ENCODE assay signal across 7 cellular contexts in the genomic region with DNA sequence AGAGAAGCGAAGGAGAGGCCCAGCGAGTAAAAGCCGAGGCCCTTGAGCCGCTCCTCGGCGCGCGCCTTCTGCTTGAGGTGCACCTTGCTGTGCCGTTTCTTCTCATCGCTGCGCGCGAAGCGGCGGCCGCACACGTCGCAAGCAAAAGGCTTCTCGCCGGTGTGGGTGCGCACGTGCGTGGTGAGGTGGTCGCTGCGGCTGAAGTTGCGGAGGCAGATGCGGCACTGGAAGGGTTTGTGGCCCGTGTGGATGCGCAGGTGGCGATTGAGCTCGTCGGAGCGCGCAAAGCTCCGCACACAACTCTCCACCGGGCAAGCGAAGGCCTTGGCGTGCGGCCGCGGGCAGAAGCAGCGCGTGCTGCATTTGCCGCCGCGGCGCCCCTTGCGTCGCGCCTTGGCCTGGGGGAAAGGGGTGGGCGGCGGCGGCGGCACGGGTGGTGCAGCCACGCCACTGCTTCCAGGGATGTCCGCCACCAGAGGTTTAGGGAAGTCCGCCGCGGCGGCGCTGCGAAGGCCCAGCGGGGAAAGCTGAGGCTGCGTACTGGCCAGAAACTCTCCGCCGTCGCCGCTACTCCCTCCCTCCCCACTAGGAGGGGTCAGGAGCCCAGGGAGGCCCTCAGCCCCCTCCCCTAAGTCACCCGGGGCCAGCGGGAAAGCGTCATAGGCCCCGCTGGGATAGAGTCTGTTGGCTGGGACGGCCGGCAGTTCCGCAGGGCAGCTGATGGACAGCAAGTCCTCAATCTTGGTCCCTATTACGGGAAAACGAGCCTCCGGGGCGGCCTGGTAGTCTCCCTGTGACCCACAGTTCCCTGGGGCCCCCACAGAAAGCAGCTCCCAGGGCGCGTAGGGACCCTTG. TPM values are rescaled to one million over a fixed set of nuclear protein-coding genes. Genes with fewer than 3 reads are reported as not detected.
DNase-seq lines count a peak whose midpoint lies in the region; TF ChIP-seq lines count a peak whose summit lies in the region.

No MANE protein-coding gene starts in this region.

- H3K27ac ChIP-seq in ectodermal cell (ENCODE audit: insufficient read depth, low read depth, low read length, poor library complexity, severe bottlenecking) (no peak overlapping the region), parathyroid adenoma (no peak overlapping the region)

- peak overlapping the region; percentile 53 for H3K4me2 ChIP-seq in parathyroid adenoma (ENCODE audit: low read length)

- H3K36me3 ChIP-seq in ectodermal cell (ENCODE audit: control insufficient read depth, insufficient read depth, low read length) (no peaks in the 10 kb centered on the region), parathyroid adenoma (ENCODE audit: control insufficient read depth, insufficient read depth, low read length) (no peaks in the 10 kb centered on the region)

- H3K79me2 ChIP-seq in parathyroid adenoma: no peaks in the 10 kb centered on the region

- WGBS in ectodermal cell, 2 experiments: 1 to 2% methylated on average over 82 of the region's 82 CpGs

- H3K9ac ChIP-seq in parathyroid adenoma: no peak overlapping the region

- peak overlapping the region; percentile 54 for H2AFZ ChIP-seq in parathyroid adenoma

- H3K4me1 ChIP-seq in ectodermal cell (ENCODE audit: control insufficient read depth, insufficient read depth, low read length) (peaks cover 15% of the 10 kb centered on the region), parathyroid adenoma (no peaks in the 10 kb centered on the region)

- H3K4me3 ChIP-seq in ectodermal cell (ENCODE audit: insufficient read depth, low read depth, low read length): peak overlapping the region; percentile 18
- H3K4me3 ChIP-seq in parathyroid adenoma (ENCODE audit: low read depth, low read length): no peak overlapping the region

- H3K9me3 ChIP-seq in ectodermal cell (ENCODE audit: control insufficient read depth, low read length) (no peaks in the 10 kb centered on the region), parathyroid adenoma (ENCODE audit: control insufficient read depth, low read length) (no peaks in the 10 kb centered on the region)

- DNase-seq in GM10266 (ENCODE audit: extremely low spot score) (no peak), NCI-H2227 (lab: John Stamatoyannopoulos, UW; ENCODE audit: unreplicated experiment) (peak; percentile 78), amygdala (lab: John Stamatoyannopoulos, UW) (no peak), NCI-H2196 treated with DMSO at 0.1 percent for 48 hours (lab: John Stamatoyannopoulos, UW; ENCODE audit: unreplicated experiment) (no peak), putamen (ENCODE audit: low spot score) (no peak)

- TF ChIP-seq CTCF in GM10266 (IDR thresholded peaks at IDR 0.05; ENCODE audit: control insufficient read depth, insufficient read depth, low read depth, missing control alignments) (peak; percentile 14), parathyroid adenoma (IDR thresholded peaks at IDR 0.05) (peak; percentile 8)

- H3K27me3 ChIP-seq in ectodermal cell (ENCODE audit: control insufficient read depth, insufficient read depth, low read length, poor library complexity, severe bottlenecking) (peaks cover 100% of the 10 kb centered on the region), parathyroid adenoma (ENCODE audit: control insufficient read depth, insufficient read depth, low read length) (peaks cover 19% of the 10 kb centered on the region)

RNA-seq across cellular contexts. Expression of a gene that starts 1.7 kb away (rescaled TPM):
- polyA plus RNA-seq in ectodermal cell (2013, experiment 1 of 4): 0.33 TPM
- 0.16 TPM for polyA plus RNA-seq in ectodermal cell (2013, experiment 2 of 4)
- 0.21 TPM for polyA plus RNA-seq in ectodermal cell (2013, experiment 3 of 4)
- not detected for polyA plus RNA-seq in ectodermal cell (2013, experiment 4 of 4)

RNA-seq across cellular contexts. Expression of a gene that starts 7.4 kb away (rescaled TPM):
- polyA plus RNA-seq in ectodermal cell (2013, experiment 1 of 4): 4.8 TPM
- 6.1 TPM for polyA plus RNA-seq in ectodermal cell (2013, experiment 2 of 4)
- polyA plus RNA-seq in ectodermal cell (2013, experiment 3 of 4): 4.6 TPM
- 4.9 TPM for polyA plus RNA-seq in ectodermal cell (2013, experiment 4 of 4)

RNA-seq across cellular contexts. Expression of a gene that starts 57.6 kb away (rescaled TPM):
- polyA plus RNA-seq in ectodermal cell (2013, experiment 1 of 4): 327 TPM
- polyA plus RNA-seq in ectodermal cell (2013, experiment 2 of 4): 329 TPM
- polyA plus RNA-seq in ectodermal cell (2013, experiment 3 of 4): 230 TPM
- 241 TPM for polyA plus RNA-seq in ectodermal cell (2013, experiment 4 of 4)

RNA-seq across cellular contexts. Expression of a gene that starts 58.6 kb away (rescaled TPM):
- polyA plus RNA-seq in ectodermal cell (2013, experiment 1 of 4): 16.4 TPM
- 16.4 TPM for polyA plus RNA-seq in ectodermal cell (2013, experiment 2 of 4)
- 13.7 TPM for polyA plus RNA-seq in ectodermal cell (2013, experiment 3 of 4)
- 13.2 TPM for polyA plus RNA-seq in ectodermal cell (2013, experiment 4 of 4)
